ENCODE assay signal across 16 cellular contexts in genomic region chr3:67154429-67154828, GRCh38.
"Had no signal": no experiment of that assay in that cellular context is flagged by ENCODE, and none has a peak within 500 bp of the region (broad histone marks: within the 10 kb centered on the region; RNA-seq: fewer than 3 reads in every experiment).

No MANE protein-coding gene starts in this region.

- H3K4me3 ChIP-seq: coronary artery, esophagus muscularis mucosa, mucosa of descending colon, pancreas, thoracic aorta had no signal

- H3K27me3 ChIP-seq: brain microvascular endothelial cell, esophagus muscularis mucosa, pancreas had no signal

- DNase-seq: activated CD4-positive, alpha-beta T cell treated with anti-CD3 and anti-CD28 coated beads, Interleukin-2, amount 50 U/mL, for 1 hour; activated naive CD4-positive, alpha-beta T cell; anterior cingulate cortex; brain microvascular endothelial cell; mammary epithelial cell; naive thymus-derived CD4-positive, alpha-beta T cell; pancreas; stimulated activated CD4-positive, alpha-beta T cell treated with anti-CD3 and anti-CD28 coated beads, Interleukin-12 subunit alpha, Interleukin-12 subunit beta, amount 100 ng/mL, for 4 hours; stimulated activated CD4-positive, alpha-beta T cell treated with anti-CD3 and anti-CD28 coated beads, Interleukin-2, amount 100 ng/mL, for 24 hours; T-helper 9 cell had no signal

- H3K36me3 ChIP-seq: brain microvascular endothelial cell, esophagus muscularis mucosa, pancreas, thoracic aorta had no signal

- H3K4me3 Mint-ChIP-seq: activated T-helper 1 cell treated with anti-CD3 and anti-CD28 coated beads, Interleukin-12 subunit alpha, Interleukin-12 subunit beta, Interleukin-2, Interleukin-4 antibody, amounts not matched to agents 30 ng/mL and 10 ng/mL and 1 ng/mL, durations not matched to agents 14 hours and 24 hours and 36 hours; central memory CD8-positive, alpha-beta T cell; naive thymus-derived CD4-positive, alpha-beta T cell had no signal

- H3K27ac Mint-ChIP-seq: activated T-helper 1 cell treated with anti-CD3 and anti-CD28 coated beads, Interleukin-12 subunit alpha, Interleukin-12 subunit beta, Interleukin-2, Interleukin-4 antibody, amounts not matched to agents 30 ng/mL and 10 ng/mL and 1 ng/mL, durations not matched to agents 14 hours and 24 hours and 36 hours; naive thymus-derived CD4-positive, alpha-beta T cell had no signal

- H3K27ac ChIP-seq: brain microvascular endothelial cell, coronary artery, esophagus muscularis mucosa, pancreas, thoracic aorta had no signal

- H3K4me1 Mint-ChIP-seq: central memory CD8-positive, alpha-beta T cell; naive thymus-derived CD4-positive, alpha-beta T cell had no signal

- H3K27me3 Mint-ChIP-seq: central memory CD8-positive, alpha-beta T cell; naive thymus-derived CD4-positive, alpha-beta T cell had no signal

- H3K9me3 ChIP-seq: mucosa of descending colon, pancreas had no signal

- H3K4me1 ChIP-seq: esophagus muscularis mucosa, pancreas had no signal
